In the genomic region with DNA sequence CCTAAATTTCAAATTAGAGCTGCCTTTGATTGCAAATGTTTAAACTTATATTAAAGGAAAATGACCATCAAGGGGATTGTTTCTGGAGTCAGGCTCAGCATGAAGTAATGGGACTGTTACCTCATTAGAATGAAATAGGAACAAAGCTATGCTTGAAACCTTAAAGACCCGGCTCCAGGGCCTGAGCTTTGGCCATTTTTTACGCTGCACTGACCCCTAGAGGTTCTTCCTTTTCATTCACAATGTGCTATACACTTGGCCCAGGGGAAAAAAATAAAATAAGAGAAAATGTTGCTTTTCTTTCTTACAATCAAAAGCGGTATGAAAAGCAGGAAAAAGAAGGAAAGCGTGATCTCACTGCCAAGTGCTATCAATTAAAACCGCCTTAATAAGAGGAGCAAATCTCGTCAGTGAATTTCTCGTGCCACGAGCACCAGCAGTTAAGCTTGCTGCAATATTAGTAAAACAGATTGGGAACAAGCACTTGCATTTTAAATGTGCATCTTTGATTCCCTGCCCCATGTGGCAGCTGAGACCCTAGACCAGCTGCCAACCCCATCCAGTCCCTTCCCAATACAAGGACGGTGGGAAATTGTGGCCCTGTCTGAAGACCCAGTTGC, we compare ENCODE assay signal across 8 cellular contexts.
A peak's percentile ranks its signal among the peaks of the same experiment; 100 is the strongest.
DNase-seq lines count a peak whose midpoint lies in the region; ATAC-seq, FAIRE-seq and TF ChIP-seq lines count a peak whose summit lies in the region.

No MANE protein-coding gene starts in this region.

- BruUV-seq in Calu3 (replicated peaks; lab: Mats Ljungman, UMichigan): no TSS peak

- CTCF ChIA-PET in Calu3 (lab: Charles Lee): interaction anchor here (0.6 to 1.0 kb wide), 4 partner anchors 8 to 341 kb away, joined by 3 to 5 read pairs (median 4); no protein-coding TSS in a partner anchor

- peak; percentile 51 for DNase-seq in Calu3
- peak; percentile 22 for DNase-seq in NCI-H226
- DNase-seq in astrocyte (ENCODE audit: low read depth): no peak
- no peak for DNase-seq in keratinocyte (ENCODE audit: low read depth, low spot score)
- DNase-seq in NCI-H526 treated with DMSO at 0.1 percent for 48 hours (lab: John Stamatoyannopoulos, UW): no peak
- DNase-seq in activated CD8-positive, alpha-beta memory T cell treated with anti-CD3 and anti-CD28 coated beads for 24 hours: no peak

- H4K20me1 ChIP-seq in astrocyte (ENCODE audit: insufficient read depth, low read length) (no peaks in the 10 kb centered on the region), keratinocyte (ENCODE audit: control insufficient read depth, extremely low read depth, insufficient read depth, low read length) (no peaks in the 10 kb centered on the region)

- no peak overlapping the region for H3K4me2 ChIP-seq in astrocyte (ENCODE audit: low read length)
- H3K4me2 ChIP-seq in keratinocyte (ENCODE audit: control insufficient read depth, extremely low read depth, insufficient read depth, low read depth, low read length): no peak overlapping the region

- H3K4me1 Mint-ChIP-seq in Calu3 (ENCODE audit: low read depth, unreplicated experiment) (no peaks in the 10 kb centered on the region), astrocyte (ENCODE audit: low read depth, unreplicated experiment) (peaks cover 22% of the 10 kb centered on the region)

- TF ChIP-seq CTCF in Calu3 (IDR thresholded peaks at IDR 0.05; ENCODE audit: unreplicated experiment): peak; percentile 63
- TF ChIP-seq CTCF in astrocyte (IDR thresholded peaks at IDR 0.05; ENCODE audit: insufficient read depth, low read depth, low read length): peak; percentile 70
- peak; percentile 41 to 51 (median 42) for TF ChIP-seq CTCF in keratinocyte (optimal IDR thresholded peaks at IDR 0.05 in 1 of 3, IDR thresholded peaks at IDR 0.05 in 1 of 3, conservative IDR thresholded peaks at IDR 0.05 in 1 of 3; ENCODE audit: extremely low read depth in 1 of 3, insufficient read depth in 2 of 3, low read length in 3 of 3)

- H3K79me2 ChIP-seq in astrocyte (ENCODE audit: insufficient read depth, low read length): no peaks in the 10 kb centered on the region
- H3K79me2 ChIP-seq in keratinocyte (ENCODE audit: control insufficient read depth, insufficient read depth, low read length): no peaks in the 10 kb centered on the region

- no peaks in the 10 kb centered on the region for H3K36me3 ChIP-seq in astrocyte (ENCODE audit: insufficient read depth, low read length)
- peaks cover 0 to 2% of the 10 kb centered on the region in 2 experiments for H3K36me3 ChIP-seq in keratinocyte (ENCODE audit: control insufficient read depth in 2 of 2, extremely low read depth in 1 of 2, insufficient read depth in 2 of 2, low read length in 2 of 2)

- H3K4me3 Mint-ChIP-seq in Calu3 (ENCODE audit: low read depth, unreplicated experiment) (no peak overlapping the region), astrocyte (ENCODE audit: unreplicated experiment) (no peak overlapping the region)

- H3K27me3 ChIP-seq in astrocyte (ENCODE audit: insufficient read depth, low read length) (no peaks in the 10 kb centered on the region), keratinocyte (ENCODE audit: control insufficient read depth, extremely low read depth, insufficient read depth, low read length) (no peaks in the 10 kb centered on the region)

- H3K4me3 ChIP-seq in astrocyte (ENCODE audit: insufficient read depth, low read depth, low read length) (no peak overlapping the region), keratinocyte (ENCODE audit: control insufficient read depth in 2 of 3, extremely low read depth in 1 of 3, insufficient read depth in 2 of 3, low read depth in 1 of 3, low read length in 3 of 3) (no peak overlapping the region)

- no peaks in the 10 kb centered on the region for H3K9me3 ChIP-seq in astrocyte (ENCODE audit: insufficient read depth, low read depth, low read length)
- no peaks in the 10 kb centered on the region for H3K9me3 ChIP-seq in keratinocyte (ENCODE audit: control insufficient read depth, low read depth, low read length)

- no peaks in the 10 kb centered on the region for H3K9me1 ChIP-seq in keratinocyte (ENCODE audit: control insufficient read depth, extremely low read depth, insufficient read depth, low read length)

- H3K9me3 Mint-ChIP-seq in Calu3 (ENCODE audit: low read depth, unreplicated experiment) (no peaks in the 10 kb centered on the region), astrocyte (ENCODE audit: unreplicated experiment) (peaks cover 2% of the 10 kb centered on the region)

- H3K4me1 ChIP-seq in astrocyte (ENCODE audit: insufficient read depth, low read length): no peaks in the 10 kb centered on the region
- H3K4me1 ChIP-seq in keratinocyte (ENCODE audit: control insufficient read depth, extremely low read depth, insufficient read depth, low read length): peaks cover 12% of the 10 kb centered on the region

- dilution Hi-C loops in keratinocyte (cut with MboI; ENCODE audit: extremely low pct_ligation_motif_present, low sequenced_read_pairs): no loop called here

- H2AFZ ChIP-seq in astrocyte (ENCODE audit: low read depth, low read length) (no peak overlapping the region), keratinocyte (ENCODE audit: control insufficient read depth, low read length) (no peak overlapping the region)

- intact Hi-C loops in Calu3 (cut with micrococcal nuclease; ENCODE audit: unreplicated experiment): no loop called here

- no peak for FAIRE-seq in astrocyte (lab: Jason Lieb, UNC)
- no peak for FAIRE-seq in keratinocyte (lab: Jason Lieb, UNC)

- H3K36me3 Mint-ChIP-seq in Calu3 (ENCODE audit: insufficient read depth, unreplicated experiment) (no peaks in the 10 kb centered on the region), astrocyte (ENCODE audit: low read depth, unreplicated experiment) (no peaks in the 10 kb centered on the region)

- H3K27me3 Mint-ChIP-seq in Calu3 (ENCODE audit: unreplicated experiment) (no peaks in the 10 kb centered on the region), astrocyte (ENCODE audit: low read depth, unreplicated experiment) (no peaks in the 10 kb centered on the region)

- H3K27ac Mint-ChIP-seq in Calu3 (ENCODE audit: unreplicated experiment) (no peak overlapping the region), astrocyte (ENCODE audit: unreplicated experiment) (peak overlapping the region; percentile 24)

- H3K27ac ChIP-seq in astrocyte (ENCODE audit: low read depth, low read length) (no peak overlapping the region), keratinocyte (ENCODE audit: control insufficient read depth, insufficient read depth, low read length) (no peak overlapping the region)

- H3K9ac ChIP-seq in astrocyte (ENCODE audit: low read length): no peak overlapping the region
- H3K9ac ChIP-seq in keratinocyte (ENCODE audit: control insufficient read depth, extremely low read depth, insufficient read depth, low read length): no peak overlapping the region

- peak; percentile 80 for ATAC-seq in GM18909 (IDR thresholded peaks at IDR 0.05; ENCODE audit: poor library complexity, unreplicated experiment)
- peak; percentile 67 for ATAC-seq in HG03066 (IDR thresholded peaks at IDR 0.05; ENCODE audit: low read depth, unreplicated experiment)

Comparison
In these comparisons a context has a peak if more than half of its experiments do, and no peak if none do; other contexts are left out.
1. DNase-seq: peak in Calu3 (single experiment) and NCI-H226 (single experiment); none in astrocyte (single experiment), keratinocyte (single experiment), NCI-H526 treated with DMSO at 0.1 percent for 48 hours (single experiment) and activated CD8-positive, alpha-beta memory T cell treated with anti-CD3 and anti-CD28 coated beads for 24 hours (single experiment).
2. Peak in every context shown above with its lines, with median percentiles within 50 percentile points of each other: CTCF ChIP-seq.